In the genomic region with DNA sequence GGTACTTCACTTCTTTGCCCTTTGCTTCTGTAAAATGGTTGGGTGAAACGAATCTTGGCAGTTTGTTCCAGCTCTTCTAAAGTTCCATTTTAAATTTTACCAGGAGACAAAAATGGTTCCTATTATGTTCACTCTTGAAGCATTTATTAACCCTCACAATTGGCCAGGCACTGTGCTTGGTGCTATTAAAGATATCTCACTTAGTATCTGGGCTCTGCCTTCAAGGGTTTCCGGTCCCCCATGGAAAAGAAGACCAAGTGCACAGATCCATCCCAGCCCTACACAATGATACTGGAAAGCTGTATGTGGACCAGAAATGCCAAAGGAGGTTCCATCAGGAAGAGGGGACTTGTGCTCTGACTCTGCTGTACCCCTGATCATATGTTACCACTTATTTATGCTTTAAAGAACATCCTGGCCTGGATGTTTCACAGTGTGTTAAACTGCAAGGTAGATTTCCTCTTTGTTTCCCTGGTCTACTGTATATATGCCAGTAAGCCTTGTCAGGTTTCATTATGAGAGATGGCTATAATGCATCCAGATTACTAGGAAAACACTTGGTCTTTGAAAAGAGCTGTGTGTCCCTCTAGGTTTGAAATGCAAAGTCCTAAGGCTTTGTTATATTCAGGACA, we compare ENCODE assay signal across 8 cellular contexts.
DNase-seq lines count a peak whose midpoint lies in the region; ATAC-seq and TF ChIP-seq lines count a peak whose summit lies in the region.

No MANE protein-coding gene starts in this region.

- peak overlapping the region; percentile 94 for H3K27ac ChIP-seq in upper lobe of right lung

- H3K9me3 ChIP-seq in mucosa of stomach (ENCODE audit: control insufficient read depth, low read length) (no peaks in the 10 kb centered on the region), upper lobe of right lung (no peaks in the 10 kb centered on the region)

- peak overlapping the region; percentile 100 for H3K27ac Mint-ChIP-seq in activated naive CD4-positive, alpha-beta T cell treated with anti-CD3 and anti-CD28 coated beads for 36 hours
- peak overlapping the region; percentile 96 for H3K27ac Mint-ChIP-seq in activated naive CD8-positive, alpha-beta T cell treated with anti-CD3 and anti-CD28 coated beads, Interleukin-2, amount 50 U/mL, for 24 hours

- peak; percentile 3 for ATAC-seq in activated naive CD8-positive, alpha-beta T cell treated with anti-CD3 and anti-CD28 coated beads, Interleukin-2, amount 50 U/mL, for 24 hours
- ATAC-seq in upper lobe of right lung, result no peak
- ATAC-seq in GM21723 (IDR thresholded peaks at IDR 0.05; ENCODE audit: unreplicated experiment), result no peak

- H3K36me3 Mint-ChIP-seq in activated naive CD4-positive, alpha-beta T cell treated with anti-CD3 and anti-CD28 coated beads for 36 hours (ENCODE audit: low read depth), result peaks cover 39% of the 10 kb centered on the region
- H3K36me3 Mint-ChIP-seq in activated naive CD8-positive, alpha-beta T cell treated with anti-CD3 and anti-CD28 coated beads, Interleukin-2, amount 50 U/mL, for 24 hours (ENCODE audit: low read depth), result peaks cover 63% of the 10 kb centered on the region

- intact Hi-C loops in activated naive CD4-positive, alpha-beta T cell treated with anti-CD3 and anti-CD28 coated beads for 36 hours (cut with micrococcal nuclease), result loop anchor here (1.0 to 2.0 kb wide), 7 partner anchors 15 to 459 kb away; a partner anchor contains a TSS
- intact Hi-C loops in upper lobe of right lung (cut with DNase I), result no loop called here

- CTCF ChIA-PET in activated naive CD4-positive, alpha-beta T cell treated with anti-CD3 and anti-CD28 coated beads for 36 hours (lab: Charles Lee), result interaction anchor here (0.5 to 9.8 kb wide), 31 partner anchors 11 to 412 kb away, joined by 3 to 130 read pairs (median 3); no protein-coding TSS in a partner anchor

- no peak overlapping the region for H3K4me3 ChIP-seq in mucosa of stomach (ENCODE audit: low read length)
- H3K4me3 ChIP-seq in upper lobe of right lung, result no peak overlapping the region

- H3K36me3 ChIP-seq in mucosa of stomach (ENCODE audit: control insufficient read depth, insufficient read depth, low read length), result no peaks in the 10 kb centered on the region
- H3K36me3 ChIP-seq in upper lobe of right lung, result no peaks in the 10 kb centered on the region

- peaks cover 88% of the 10 kb centered on the region for H3K4me1 Mint-ChIP-seq in activated naive CD4-positive, alpha-beta T cell treated with anti-CD3 and anti-CD28 coated beads for 36 hours (ENCODE audit: low read depth)
- H3K4me1 Mint-ChIP-seq in activated naive CD8-positive, alpha-beta T cell treated with anti-CD3 and anti-CD28 coated beads, Interleukin-2, amount 50 U/mL, for 24 hours, result peaks cover 94% of the 10 kb centered on the region

- H3K9me3 Mint-ChIP-seq in activated naive CD4-positive, alpha-beta T cell treated with anti-CD3 and anti-CD28 coated beads for 36 hours, result no peaks in the 10 kb centered on the region
- no peaks in the 10 kb centered on the region for H3K9me3 Mint-ChIP-seq in activated naive CD8-positive, alpha-beta T cell treated with anti-CD3 and anti-CD28 coated beads, Interleukin-2, amount 50 U/mL, for 24 hours

- peak overlapping the region; percentile 20 for H3K9ac ChIP-seq in mucosa of stomach (ENCODE audit: low read length)

- H3K4me1 ChIP-seq in mucosa of stomach (ENCODE audit: control insufficient read depth, insufficient read depth, low read length) (peaks cover 26% of the 10 kb centered on the region), upper lobe of right lung (peaks cover 77% of the 10 kb centered on the region)

- H3K27me3 Mint-ChIP-seq in activated naive CD4-positive, alpha-beta T cell treated with anti-CD3 and anti-CD28 coated beads for 36 hours (ENCODE audit: low read depth), result no peaks in the 10 kb centered on the region
- peaks cover 3% of the 10 kb centered on the region for H3K27me3 Mint-ChIP-seq in activated naive CD8-positive, alpha-beta T cell treated with anti-CD3 and anti-CD28 coated beads, Interleukin-2, amount 50 U/mL, for 24 hours

- H3K4me3 Mint-ChIP-seq in activated naive CD4-positive, alpha-beta T cell treated with anti-CD3 and anti-CD28 coated beads for 36 hours, result peak overlapping the region; percentile 77
- H3K4me3 Mint-ChIP-seq in activated naive CD8-positive, alpha-beta T cell treated with anti-CD3 and anti-CD28 coated beads, Interleukin-2, amount 50 U/mL, for 24 hours, result peak overlapping the region; percentile 73

- TF ChIP-seq CTCF in upper lobe of right lung (IDR thresholded peaks at IDR 0.05), result no peak

- no peak for DNase-seq in activated naive CD4-positive, alpha-beta T cell treated with anti-CD3 and anti-CD28 coated beads for 36 hours
- no peak for DNase-seq in activated naive CD4-positive, alpha-beta T cell (lab: John Stamatoyannopoulos, UW)
- DNase-seq in activated naive CD8-positive, alpha-beta T cell treated with anti-CD3 and anti-CD28 coated beads, Interleukin-2, amount 50 U/mL, for 24 hours, result no peak
- no peak for DNase-seq in upper lobe of right lung
- no peak for DNase-seq in germinal center (ENCODE audit: low spot score)
- DNase-seq in HCEC 1CT, result no peak

- H3K27me3 ChIP-seq in mucosa of stomach (ENCODE audit: control insufficient read depth, insufficient read depth, low read length) (no peaks in the 10 kb centered on the region), upper lobe of right lung (no peaks in the 10 kb centered on the region)
